In genomic region chr2:131113566-131114227, GRCh38 we compare ENCODE assay signal across 14 cellular contexts.
"Had no signal": no experiment of that assay in that cellular context is flagged by ENCODE, and none has a peak within 500 bp of the region (broad histone marks: within the 10 kb centered on the region; RNA-seq: fewer than 3 reads in every experiment).

No MANE protein-coding gene starts in this region.

- H3K9me3 Mint-ChIP-seq: nephron, T-cell had no signal

- H3K4me3 ChIP-seq: ascending aorta, esophagus squamous epithelium, SK-N-MC, stomach had no signal

- H3K4me1 ChIP-seq: ascending aorta had no signal

- H3K27me3 Mint-ChIP-seq: activated naive CD8-positive, alpha-beta T cell treated with anti-CD3 and anti-CD28 coated beads, Interleukin-2, amount 10 ng/mL, durations not matched to agents 7 days and 5 days; activated T-cell treated with anti-CD3 and anti-CD28 coated beads, Interleukin-2, amount 50 U/mL, for 24 hours; T-cell had no signal

- H3K9me3 ChIP-seq: ascending aorta, esophagus squamous epithelium, stomach had no signal

- H3K36me3 ChIP-seq: ascending aorta had no signal

- H3K27ac ChIP-seq: ascending aorta, esophagus squamous epithelium, SK-N-MC, stomach had no signal

- H3K4me3 Mint-ChIP-seq: activated naive CD8-positive, alpha-beta T cell treated with anti-CD3 and anti-CD28 coated beads, Interleukin-2, amount 10 ng/mL, durations not matched to agents 7 days and 5 days; activated T-cell treated with anti-CD3 and anti-CD28 coated beads, Interleukin-2, amount 50 U/mL, for 24 hours; nephron had no signal

- ATAC-seq: left colon, T-cell had no signal

- H3K27me3 ChIP-seq: ascending aorta, esophagus squamous epithelium, stomach had no signal

- DNase-seq: activated CD4-positive, alpha-beta T cell treated with anti-CD3 and anti-CD28 coated beads for 48 hours; activated gamma-delta T cell; activated naive CD8-positive, alpha-beta T cell treated with anti-CD3 and anti-CD28 coated beads, Interleukin-2, amount 10 ng/mL, durations not matched to agents 7 days and 5 days; activated T-cell treated with anti-CD3 and anti-CD28 coated beads, Interleukin-2, amount 50 U/mL, for 24 hours; esophagus squamous epithelium; foreskin fibroblast; left colon; mammary epithelial cell; stimulated activated CD4-positive, alpha-beta T cell treated with anti-CD3 and anti-CD28 coated beads, Interleukin-2, amount 100 ng/mL, for 48 hours; stomach; T-cell had no signal
